9 cellular contexts compared by ENCODE assay signal in genomic region chr2:130182826-130183499, GRCh38. TPM values are rescaled to one million over a fixed set of nuclear protein-coding genes. Genes with fewer than 3 reads are reported as not detected.
A peak's percentile ranks its signal among the peaks of the same experiment; 100 is the strongest.
DNase-seq lines count a peak whose midpoint lies in the region; ATAC-seq and TF ChIP-seq lines count a peak whose summit lies in the region.
"Not testable (repeated sequence)": the region's sequence is repeated elsewhere in the genome, so short reads cannot be mapped to it uniquely, and the experiment has no call there.
"Had no signal": no experiment of that assay in that cellular context is flagged by ENCODE, and none has a peak within 500 bp of the region (broad histone marks: within the 10 kb centered on the region; RNA-seq: fewer than 3 reads in every experiment).

No MANE protein-coding gene starts in this region.

- H4K8ac ChIP-seq in IMR-90 (ENCODE audit: low read depth in 2 of 2, low read length in 2 of 2) = peak overlapping the region; percentile 76 to 82

- peaks cover 8 to 30% of the 10 kb centered on the region in 2 experiments for H3K79me1 ChIP-seq in IMR-90 (ENCODE audit: low read depth in 1 of 2, low read length in 2 of 2)

- H3K4me1 Mint-ChIP-seq in CD8-positive, alpha-beta T cell (ENCODE audit: low read depth) = peaks cover 19% of the 10 kb centered on the region
- peaks cover 12% of the 10 kb centered on the region for H3K4me1 Mint-ChIP-seq in T-helper 1 cell treated with Interleukin-12 subunit alpha and Interleukin-12 subunit beta and Interleukin-4 antibody, amounts not matched to agents 30 μg/mL and 1 μg/mL, for 36 hours (ENCODE audit: low read depth)

- peak overlapping the region; percentile 92 for H2AK9ac ChIP-seq in IMR-90 (replicated peaks; ENCODE audit: low read depth, low read length, poor library complexity)

- H3K4me3 ChIP-seq in CD8-positive, alpha-beta T cell (ENCODE audit: low read depth, low read length) = peak overlapping the region; percentile 23
- H3K4me3 ChIP-seq in IMR-90 (ENCODE audit: insufficient read depth, low read depth, low read length) (peak overlapping the region; percentile 70), ascending aorta (peak overlapping the region; percentile 92 to 99), fibroblast of pulmonary artery (replicated peaks; ENCODE audit: low read depth, low read length) (peak overlapping the region; percentile 58), mucosa of descending colon (peak overlapping the region; percentile 93)

- not testable (repeated sequence) for H3K18ac ChIP-seq in IMR-90 (ENCODE audit: low read depth, low read length)

- H3K56ac ChIP-seq in IMR-90 (ENCODE audit: extremely low read depth, insufficient read depth, low read length) = peak overlapping the region; percentile 51; the same call in 1 of the 2 replicates

- H3K36me3 ChIP-seq in CD8-positive, alpha-beta T cell (ENCODE audit: insufficient read depth, low read length); IMR-90 (ENCODE audit: control insufficient read depth, insufficient read depth, low read length); ascending aorta; mucosa of descending colon (ENCODE audit: low read depth): not testable (repeated sequence)

- peak overlapping the region; percentile 34 for H2BK5ac ChIP-seq in IMR-90 (ENCODE audit: low read depth, low read length, poor library complexity, severe bottlenecking)

- peak overlapping the region; percentile 75 for H4K91ac ChIP-seq in IMR-90 (ENCODE audit: insufficient read depth, low read depth, low read length)

- 50% methylated on average over 2 of the region's 23 CpGs; no CpG with 5 or more reads in 1 of the 2 experiments for WGBS in IMR-90 (ENCODE audit: extremely low coverage in 2 of 2, insufficient read length in 1 of 2), 2 experiments

- not testable (repeated sequence) for H3K27me3 ChIP-seq in CD8-positive, alpha-beta T cell (ENCODE audit: insufficient read depth, low read length); IMR-90 (ENCODE audit: control insufficient read depth, insufficient read depth, low read length); ascending aorta

- not testable (repeated sequence) for BruUV-seq in IMR-90 (replicated peaks; lab: Mats Ljungman, UMichigan)

- TF ChIP-seq CTCF in CD8-positive, alpha-beta T cell (IDR thresholded peaks at IDR 0.05); IMR-90 (conservative IDR thresholded peaks at IDR 0.05; ENCODE audit: low read depth, low read length); ascending aorta (IDR thresholded peaks at IDR 0.05); fibroblast of pulmonary artery (IDR thresholded peaks at IDR 0.05; ENCODE audit: low read length, missing control alignments); mucosa of descending colon (IDR thresholded peaks at IDR 0.05): not testable (repeated sequence)

- not testable (repeated sequence) for H2BK15ac ChIP-seq in IMR-90 (ENCODE audit: low read depth, low read length)

- peak overlapping the region; percentile 81 for H3K4me2 ChIP-seq in IMR-90 (ENCODE audit: low read depth, low read length)

- H2BK20ac ChIP-seq in IMR-90 (ENCODE audit: low read depth, low read length) = not testable (repeated sequence)

- peak overlapping the region; percentile 83 for H3K27ac Mint-ChIP-seq in CD8-positive, alpha-beta T cell
- peak overlapping the region; percentile 77 for H3K27ac Mint-ChIP-seq in T-helper 1 cell treated with Interleukin-12 subunit alpha and Interleukin-12 subunit beta and Interleukin-4 antibody, amounts not matched to agents 30 μg/mL and 1 μg/mL, for 36 hours

- H3K27ac ChIP-seq in CD8-positive, alpha-beta T cell (ENCODE audit: low read depth, low read length) = not testable (repeated sequence)
- H3K27ac ChIP-seq in IMR-90 (ENCODE audit: insufficient read depth, low read length) (peak overlapping the region; percentile 66), ascending aorta (peak overlapping the region; percentile 82 to 90)

- intact Hi-C loops in CD8-positive, alpha-beta T cell (cut with DNase I, micrococcal nuclease) = loop anchor here (1.0 to 5.0 kb wide), 7 partner anchors 149 to 924 kb away; partner anchors contain the start of genes GPR148 (in 2 of the 2), PLEKHB2 (in 2 of the 2) and FAM168B (in 1 of the 2)
- intact Hi-C loops in IMR-90 (cut with micrococcal nuclease); ascending aorta (cut with DNase I): not testable (repeated sequence)
- intact Hi-C loops in mucosa of descending colon (cut with DNase I, micrococcal nuclease) = loop anchor here (10.0 kb wide), 1 partner anchor 152 kb away; no protein-coding TSS in a partner anchor

- POLR2A ChIA-PET in CD8-positive, alpha-beta T cell (lab: Charles Lee) = interaction anchor here (0.8 to 3.1 kb wide), 3 partner anchors 151 to 1304 kb away, joined by 3 to 49 read pairs (median 3); partner anchors contain the start of gene IMP4
- POLR2A ChIA-PET in IMR-90 (lab: Charles Lee; ENCODE audit: unreplicated experiment) = not testable (repeated sequence)

- peak overlapping the region; percentile 72 for H2AFZ ChIP-seq in IMR-90 (replicated peaks; ENCODE audit: low read length, poor library complexity)

- 0 out of 2 replicates have a peak overlapping the region, but pooled peaks have one; percentile 23 for H2BK120ac ChIP-seq in IMR-90 (ENCODE audit: low read depth, low read length)

- CTCF ChIA-PET in CD8-positive, alpha-beta T cell (lab: Charles Lee) = interaction anchor here (1.8 to 3.4 kb wide), 2 partner anchors 153 to 159 kb away, joined by 7 to 21 read pairs; partner anchors contain the start of gene IMP4
- CTCF ChIA-PET in IMR-90 (lab: Yijun Ruan, JAX) = not testable (repeated sequence)

- H3K36me3 Mint-ChIP-seq in CD8-positive, alpha-beta T cell; T-helper 1 cell treated with Interleukin-12 subunit alpha and Interleukin-12 subunit beta and Interleukin-4 antibody, amounts not matched to agents 30 μg/mL and 1 μg/mL, for 36 hours (ENCODE audit: low read depth): not testable (repeated sequence)

- H3K9ac ChIP-seq in IMR-90 (ENCODE audit: low read depth, low read length) = peak overlapping the region; percentile 88

- peak overlapping the region; percentile 82 for H2AK5ac ChIP-seq in IMR-90 (ENCODE audit: low read depth, low read length)

- H3K23ac ChIP-seq in IMR-90 (ENCODE audit: low read depth, low read length) = peak overlapping the region; percentile 98

- not testable (repeated sequence) for H3K9me1 ChIP-seq in IMR-90 (ENCODE audit: insufficient read depth, low read length)

- not testable (repeated sequence) for TF ChIP-seq RAD21 in IMR-90 (IDR thresholded peaks at IDR 0.05; ENCODE audit: low read length)

- TF ChIP-seq POLR2A in IMR-90 (IDR thresholded peaks at IDR 0.05; ENCODE audit: low read depth, low read length) = not testable (repeated sequence)

- DNase-seq in CD8-positive, alpha-beta T cell = peak in 1 of 7 experiments; percentile 50
- DNase-seq in IMR-90 (peak; percentile 5), mucosa of descending colon (peak in 2 of 3 donors; percentile 4 to 43)
- not testable (repeated sequence) for DNase-seq in ascending aorta (ENCODE audit: low spot score in 2 of 2); fibroblast of pulmonary artery (ENCODE audit: low read depth)
- DNase-seq in stimulated activated naive CD8-positive, alpha-beta T cell treated with anti-CD3 and anti-CD28 coated beads, Interleukin-15, Interleukin-2, amounts not matched to agents 100 U/mL and 50 U/mL, for 24 hours = peak; percentile 25

- not testable (repeated sequence) for H3K27me3 Mint-ChIP-seq in CD8-positive, alpha-beta T cell (ENCODE audit: low read depth); T-helper 1 cell treated with Interleukin-12 subunit alpha and Interleukin-12 subunit beta and Interleukin-4 antibody, amounts not matched to agents 30 μg/mL and 1 μg/mL, for 36 hours (ENCODE audit: low read depth)

- H4K5ac ChIP-seq in IMR-90 (ENCODE audit: low read depth, low read length) = peak overlapping the region; percentile 90

- in situ Hi-C loops in IMR-90 (cut with MboI; ENCODE audit: low sequenced_read_pairs) = loop anchor here (5.0 kb wide), 1 partner anchor 149 kb away; no protein-coding TSS in a partner anchor

- H3K14ac ChIP-seq in IMR-90 (replicated peaks; ENCODE audit: low read depth, low read length) = peak overlapping the region; percentile 87

- H3K4ac ChIP-seq in IMR-90 (ENCODE audit: low read depth, low read length) = peak overlapping the region; percentile 93

- ATAC-seq in CD8-positive, alpha-beta T cell; mucosa of descending colon; stimulated activated naive CD8-positive, alpha-beta T cell treated with anti-CD3 and anti-CD28 coated beads, Interleukin-15, Interleukin-2, amounts not matched to agents 100 U/mL and 50 U/mL, for 24 hours: not testable (repeated sequence)
- ATAC-seq in GM19467 (IDR thresholded peaks at IDR 0.05; ENCODE audit: unreplicated experiment) = peak; percentile 13
- peak; percentile 4; the same call in 1 of the 2 replicates for ATAC-seq in IMR-90 (ENCODE audit: low read depth)

- peaks cover 22% of the 10 kb centered on the region for H3K4me1 ChIP-seq in CD8-positive, alpha-beta T cell (ENCODE audit: insufficient read depth, low read length)
- not testable (repeated sequence) for H3K4me1 ChIP-seq in IMR-90 (ENCODE audit: control insufficient read depth, insufficient read depth, low read length)
- H3K4me1 ChIP-seq in ascending aorta (peaks cover 9 to 11% of the 10 kb centered on the region in 2 donors), mucosa of descending colon (ENCODE audit: low read depth) (peaks cover 11% of the 10 kb centered on the region)

- H3K9me3 Mint-ChIP-seq in CD8-positive, alpha-beta T cell; T-helper 1 cell treated with Interleukin-12 subunit alpha and Interleukin-12 subunit beta and Interleukin-4 antibody, amounts not matched to agents 30 μg/mL and 1 μg/mL, for 36 hours: not testable (repeated sequence)

- H3K4me3 Mint-ChIP-seq in CD8-positive, alpha-beta T cell = peak overlapping the region; percentile 81
- H3K4me3 Mint-ChIP-seq in T-helper 1 cell treated with Interleukin-12 subunit alpha and Interleukin-12 subunit beta and Interleukin-4 antibody, amounts not matched to agents 30 μg/mL and 1 μg/mL, for 36 hours = peak overlapping the region; percentile 84

- H3K9me3 ChIP-seq in CD8-positive, alpha-beta T cell (ENCODE audit: low read length); IMR-90 (ENCODE audit: control insufficient read depth, insufficient read depth, low read length); ascending aorta; mucosa of descending colon: not testable (repeated sequence)

- not testable (repeated sequence) for H4K20me1 ChIP-seq in IMR-90 (ENCODE audit: insufficient read depth, low read length)

- dilution Hi-C loops in IMR-90 (cut with HindIII; ENCODE audit: low sequenced_read_pairs, unreplicated experiment) = not testable (repeated sequence)

RNA-seq across cellular contexts. Expression of gene MZT2B, which starts 0.9 kb away (rescaled TPM):
- total RNA-seq in CD8-positive, alpha-beta T cell = 100 to 1,000 TPM; 212 to 224 TPM
- total RNA-seq in IMR-90 (2012; rRNA removed) = 24.9 and 29.2 TPM in 2 replicates
- 115 and 227 TPM in 2 replicates for polyA plus RNA-seq in IMR-90 (2012; rRNA removed)
- 255 and 405 TPM in 2 replicates for polyA plus RNA-seq in IMR-90 (2012; cell fraction: cytosol; rRNA removed)
- 61.9 and 106 TPM in 2 replicates for polyA plus RNA-seq in IMR-90 (2012; cell fraction: nucleus; rRNA removed; ENCODE audit: low replicate concordance)
- total RNA-seq in ascending aorta = 239 TPM
- 100 to 1,000 TPM; 171 to 215 (median 210) TPM for total RNA-seq in mucosa of descending colon

RNA-seq across cellular contexts. Expression of gene SMPD4, which starts 1.6 kb away (rescaled TPM):
- 100 to 1,000 TPM; 108 to 114 TPM for total RNA-seq in CD8-positive, alpha-beta T cell
- total RNA-seq in IMR-90 (2012; rRNA removed) = 8.6 and 10.6 TPM in 2 replicates
- polyA plus RNA-seq in IMR-90 (2012; rRNA removed) = 63.0 and 80.4 TPM in 2 replicates
- 29.0 and 42.1 TPM in 2 replicates for polyA plus RNA-seq in IMR-90 (2012; cell fraction: cytosol; rRNA removed)
- polyA plus RNA-seq in IMR-90 (2012; cell fraction: nucleus; rRNA removed; ENCODE audit: low replicate concordance) = 134 and 311 TPM in 2 replicates
- total RNA-seq in ascending aorta = 185 TPM
- total RNA-seq in mucosa of descending colon = 10 to 100 TPM; 37.9 to 41.5 (median 38.2) TPM

RNA-seq across cellular contexts. Expression of gene TUBA3E, which starts 15.3 kb away (rescaled TPM):
- not detected for total RNA-seq in CD8-positive, alpha-beta T cell
- total RNA-seq in IMR-90 (2012; rRNA removed) (not detected in 2 replicates), ascending aorta (not detected), mucosa of descending colon (not detected)
- not detected in 2 replicates for polyA plus RNA-seq in IMR-90 (2012; rRNA removed)
- polyA plus RNA-seq in IMR-90 (2012; cell fraction: cytosol; rRNA removed) = not detected in 2 replicates
- polyA plus RNA-seq in IMR-90 (2012; cell fraction: nucleus; rRNA removed; ENCODE audit: low replicate concordance) = not detected in 2 replicates

RNA-seq across cellular contexts. Expression of gene CCDC74B, which starts 38.1 kb away (rescaled TPM):
- total RNA-seq in CD8-positive, alpha-beta T cell = under 1 TPM; 0.22 to 0.27 TPM
- total RNA-seq in IMR-90 (2012; rRNA removed) = 3.6 and 3.9 TPM in 2 replicates
- polyA plus RNA-seq in IMR-90 (2012; rRNA removed) = 8.4 and 9.6 TPM in 2 replicates
- 10.0 and 10.5 TPM in 2 replicates for polyA plus RNA-seq in IMR-90 (2012; cell fraction: cytosol; rRNA removed)
- 31.6 and 88.4 TPM in 2 replicates for polyA plus RNA-seq in IMR-90 (2012; cell fraction: nucleus; rRNA removed; ENCODE audit: low replicate concordance)
- 2.3 TPM for total RNA-seq in ascending aorta
- 1 to 10 TPM in 1 of 3 donors, under 1 TPM in 2; 0.12 to 1.6 (median 0.63) TPM for total RNA-seq in mucosa of descending colon

RNA-seq across cellular contexts. Expression of gene POTEF, which starts 53.9 kb away (rescaled TPM):
- not detected for total RNA-seq in CD8-positive, alpha-beta T cell
- total RNA-seq in IMR-90 (2012; rRNA removed) (not detected in 2 replicates), ascending aorta (not detected), mucosa of descending colon (not detected)
- not detected in 2 replicates for polyA plus RNA-seq in IMR-90 (2012; rRNA removed)
- not detected in 2 replicates for polyA plus RNA-seq in IMR-90 (2012; cell fraction: cytosol; rRNA removed)
- polyA plus RNA-seq in IMR-90 (2012; cell fraction: nucleus; rRNA removed; ENCODE audit: low replicate concordance) = not detected in 2 replicates
- total RNA-seq: left ventricle myocardium superior had no signal

Comparison
In these comparisons a context has a peak if more than half of its experiments do, and no peak if none do; other contexts are left out.
1. H3K4me3 ChIP-seq: peak in every context shown above with its lines; median percentile 96 in ascending aorta; 93 in mucosa of descending colon; 70 in IMR-90; 58 in fibroblast of pulmonary artery; 23 in CD8-positive, alpha-beta T cell.